2 cellular contexts compared by ENCODE assay signal in the genomic region with DNA sequence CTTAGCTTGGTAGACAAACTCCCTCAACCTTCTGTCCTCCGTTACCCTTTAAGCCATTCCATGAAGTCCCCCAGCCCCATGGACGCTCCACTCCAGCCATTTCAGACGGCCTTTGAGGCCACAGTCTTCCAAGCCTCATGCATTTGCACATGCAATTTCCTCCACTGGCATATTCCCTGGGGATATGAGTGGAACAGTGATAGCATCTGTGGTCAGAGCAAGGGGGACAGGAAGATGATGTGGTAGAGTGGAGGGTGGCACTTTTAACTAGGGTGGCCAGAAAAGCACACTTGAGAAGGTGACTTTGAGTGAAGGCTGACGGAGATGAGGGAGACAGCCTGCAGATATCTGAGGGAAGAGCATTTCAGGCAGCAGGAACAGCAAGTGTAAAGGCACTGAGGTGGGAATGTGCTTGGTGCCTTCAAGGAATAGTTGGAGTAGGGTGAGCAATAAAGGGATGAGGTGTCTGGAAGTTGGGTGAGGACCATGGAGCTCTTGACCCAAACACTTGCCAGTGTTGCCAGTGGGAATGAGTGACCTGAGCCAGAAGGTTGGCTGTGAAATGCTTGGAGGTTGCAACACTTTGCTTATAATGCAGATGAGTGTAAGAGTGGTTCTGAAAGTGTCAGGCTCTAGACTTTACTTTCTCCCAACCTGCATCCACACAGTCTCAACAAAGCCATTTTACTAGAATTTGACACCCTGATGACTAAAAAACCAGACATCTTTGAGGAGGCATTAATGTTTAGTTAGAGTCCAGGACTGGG.
TF ChIP-seq lines count a peak whose summit lies in the region.

No MANE protein-coding gene starts in this region.

TF ChIP-seq in IMR-90, 13 proteins besides CTCF, POLR2A, EP300 and RAD21:
- TF ChIP-seq NFE2L2 (IDR thresholded peaks at IDR 0.05; ENCODE audit: low read depth, low read length) (no peak), RCOR1 (IDR thresholded peaks at IDR 0.05; ENCODE audit: insufficient replicate concordance, low read length) (no peak), CHD1 (IDR thresholded peaks at IDR 0.05; ENCODE audit: low read depth, low read length) (no peak), CEBPB (IDR thresholded peaks at IDR 0.05; ENCODE audit: low read depth, low read length) (peak; percentile 59; the same call in 1 of the 2 replicates), MXI1 (IDR thresholded peaks at IDR 0.05; ENCODE audit: borderline replicate concordance, low read depth, low read length) (no peak)
- TF ChIP-seq, protein P1, sequence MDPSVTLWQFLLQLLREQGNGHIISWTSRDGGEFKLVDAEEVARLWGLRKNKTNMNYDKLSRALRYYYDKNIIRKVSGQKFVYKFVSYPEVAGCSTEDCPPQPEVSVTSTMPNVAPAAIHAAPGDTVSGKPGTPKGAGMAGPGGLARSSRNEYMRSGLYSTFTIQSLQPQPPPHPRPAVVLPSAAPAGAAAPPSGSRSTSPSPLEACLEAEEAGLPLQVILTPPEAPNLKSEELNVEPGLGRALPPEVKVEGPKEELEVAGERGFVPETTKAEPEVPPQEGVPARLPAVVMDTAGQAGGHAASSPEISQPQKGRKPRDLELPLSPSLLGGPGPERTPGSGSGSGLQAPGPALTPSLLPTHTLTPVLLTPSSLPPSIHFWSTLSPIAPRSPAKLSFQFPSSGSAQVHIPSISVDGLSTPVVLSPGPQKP (IDR thresholded peaks at IDR 0.05; ENCODE audit: borderline replicate concordance, low read depth, low read length) = no peak

TF ChIP-seq in endothelial cell of umbilical vein, 7 proteins besides CTCF, POLR2A, EP300 and RAD21:
- peak; percentile 72 for TF ChIP-seq GATA2 (IDR thresholded peaks at IDR 0.05; ENCODE audit: insufficient read depth, insufficient read length, low read depth, low read length)
- TF ChIP-seq EZH2 (IDR thresholded peaks at IDR 0.05; ENCODE audit: borderline replicate concordance, low read depth, low read length, severe bottlenecking) = no peak
